Comparison of ENCODE assay signal across 1 cellular context in the genomic region with DNA sequence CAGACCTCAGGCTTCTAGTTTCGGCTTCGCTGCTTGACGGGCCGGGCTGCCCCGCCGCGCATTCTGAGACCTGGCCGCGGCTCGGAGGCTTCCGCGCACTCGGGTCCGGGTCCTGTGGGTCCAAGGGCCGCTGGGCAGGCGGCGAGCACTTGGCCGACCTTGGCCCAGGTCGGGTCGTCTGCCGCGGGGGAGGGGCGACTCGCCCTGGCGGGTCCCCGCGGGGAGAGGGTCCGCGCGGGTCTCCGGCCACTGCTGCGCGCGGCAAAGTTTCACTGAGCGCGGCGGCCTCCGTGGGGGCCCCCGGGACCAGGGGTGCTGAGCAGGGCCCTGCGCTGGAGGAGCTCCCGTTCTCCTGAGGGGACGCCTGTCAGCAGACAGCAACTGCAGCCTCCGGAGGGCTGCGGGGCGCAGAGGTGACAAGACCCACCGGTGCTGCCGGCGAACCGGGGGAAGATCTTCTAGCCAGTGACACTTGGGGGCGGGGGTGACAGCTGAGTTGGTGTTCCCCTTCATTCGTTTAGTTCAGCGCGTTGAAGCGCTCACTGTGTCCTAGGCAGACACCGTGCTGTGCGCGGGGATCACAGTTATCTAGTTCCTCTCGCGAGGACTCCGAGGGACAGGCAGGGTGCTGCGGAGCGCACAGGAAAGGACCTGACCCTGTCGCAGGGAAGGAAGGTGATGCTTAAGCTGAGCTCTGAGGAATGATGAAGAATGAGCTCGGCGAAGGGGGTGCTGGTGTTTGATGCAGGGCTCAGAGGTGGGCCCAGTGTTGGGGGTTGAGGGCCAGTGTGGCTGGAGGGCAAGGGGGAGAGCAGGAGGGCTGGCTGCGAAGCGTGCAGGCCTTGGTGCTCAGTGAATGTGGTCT.
TF ChIP-seq lines count a peak whose summit lies in the region.

No MANE protein-coding gene starts in this region.

TF ChIP-seq in GM12878, 131 proteins besides CTCF, POLR2A, EP300 and RAD21 (continues in another document):
- TF ChIP-seq, protein P1, sequence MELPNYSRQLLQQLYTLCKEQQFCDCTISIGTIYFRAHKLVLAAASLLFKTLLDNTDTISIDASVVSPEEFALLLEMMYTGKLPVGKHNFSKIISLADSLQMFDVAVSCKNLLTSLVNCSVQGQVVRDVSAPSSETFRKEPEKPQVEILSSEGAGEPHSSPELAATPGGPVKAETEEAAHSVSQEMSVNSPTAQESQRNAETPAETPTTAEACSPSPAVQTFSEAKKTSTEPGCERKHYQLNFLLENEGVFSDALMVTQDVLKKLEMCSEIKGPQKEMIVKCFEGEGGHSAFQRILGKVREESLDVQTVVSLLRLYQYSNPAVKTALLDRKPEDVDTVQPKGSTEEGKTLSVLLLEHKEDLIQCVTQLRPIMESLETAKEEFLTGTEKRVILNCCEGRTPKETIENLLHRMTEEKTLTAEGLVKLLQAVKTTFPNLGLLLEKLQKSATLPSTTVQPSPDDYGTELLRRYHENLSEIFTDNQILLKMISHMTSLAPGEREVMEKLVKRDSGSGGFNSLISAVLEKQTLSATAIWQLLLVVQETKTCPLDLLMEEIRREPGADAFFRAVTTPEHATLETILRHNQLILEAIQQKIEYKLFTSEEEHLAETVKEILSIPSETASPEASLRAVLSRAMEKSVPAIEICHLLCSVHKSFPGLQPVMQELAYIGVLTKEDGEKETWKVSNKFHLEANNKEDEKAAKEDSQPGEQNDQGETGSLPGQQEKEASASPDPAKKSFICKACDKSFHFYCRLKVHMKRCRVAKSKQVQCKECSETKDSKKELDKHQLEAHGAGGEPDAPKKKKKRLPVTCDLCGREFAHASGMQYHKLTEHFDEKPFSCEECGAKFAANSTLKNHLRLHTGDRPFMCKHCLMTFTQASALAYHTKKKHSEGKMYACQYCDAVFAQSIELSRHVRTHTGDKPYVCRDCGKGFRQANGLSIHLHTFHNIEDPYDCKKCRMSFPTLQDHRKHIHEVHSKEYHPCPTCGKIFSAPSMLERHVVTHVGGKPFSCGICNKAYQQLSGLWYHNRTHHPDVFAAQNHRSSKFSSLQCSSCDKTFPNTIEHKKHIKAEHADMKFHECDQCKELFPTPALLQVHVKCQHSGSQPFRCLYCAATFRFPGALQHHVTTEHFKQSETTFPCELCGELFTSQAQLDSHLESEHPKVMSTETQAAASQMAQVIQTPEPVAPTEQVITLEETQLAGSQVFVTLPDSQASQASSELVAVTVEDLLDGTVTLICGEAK (IDR thresholded peaks at IDR 0.05; ENCODE audit: borderline replicate concordance) = no peak
- TF ChIP-seq ATF7 (IDR thresholded peaks at IDR 0.05; ENCODE audit: low read depth) (0 out of 2 replicates have a peak, but pooled peaks have one; percentile 15), SRF (IDR thresholded peaks at IDR 0.05; ENCODE audit: low read depth in 2 of 2, low read length in 2 of 2) (no peak), MYC (IDR thresholded peaks at IDR 0.05; ENCODE audit: insufficient read depth, insufficient read length, insufficient replicate concordance, low read length, severe bottlenecking) (no peak), ZNF217 (IDR thresholded peaks at IDR 0.05) (no peak), DPF2 (IDR thresholded peaks at IDR 0.05) (peak; percentile 79), STAT1 (conservative IDR thresholded peaks at IDR 0.05) (no peak), ZNF24 (IDR thresholded peaks at IDR 0.05) (peak; percentile 30; the same call in 1 of the 2 replicates), HCFC1 (IDR thresholded peaks at IDR 0.05; ENCODE audit: low read length) (no peak), BHLHE40 (IDR thresholded peaks at IDR 0.05; ENCODE audit: borderline replicate concordance in 1 of 2, low read depth in 2 of 2, low read length in 1 of 2) (0 out of 4 replicates have a peak, but pooled peaks of 1 of the 2 experiments have one; percentile 6), ZBED1 (IDR thresholded peaks at IDR 0.05; ENCODE audit: borderline replicate concordance) (no peak), IKZF2 (IDR thresholded peaks at IDR 0.05) (no peak), SUPT20H (IDR thresholded peaks at IDR 0.05; ENCODE audit: borderline replicate concordance, control insufficient read depth, low read depth, low read length) (no peak), RFX5 (IDR thresholded peaks at IDR 0.05; ENCODE audit: low read depth, low read length) (no peak), ZNF207 (IDR thresholded peaks at IDR 0.05; ENCODE audit: borderline replicate concordance) (no peak), SP1 (IDR thresholded peaks at IDR 0.05; ENCODE audit: low read depth, low read length) (no peak), RB1 (IDR thresholded peaks at IDR 0.05; ENCODE audit: borderline replicate concordance) (no peak), SMAD5 (IDR thresholded peaks at IDR 0.05; ENCODE audit: low read depth) (peak; percentile 67; the same call in 1 of the 2 replicates), RCOR1 (conservative IDR thresholded peaks at IDR 0.05; ENCODE audit: low read depth, low read length) (no peak; the same call in 1 of the 2 replicates), SMC3 (IDR thresholded peaks at IDR 0.05; ENCODE audit: borderline replicate concordance, low read length) (no peak), FOS (IDR thresholded peaks at IDR 0.05; ENCODE audit: borderline replicate concordance, extremely low read depth, insufficient read length) (no peak), EED (IDR thresholded peaks at IDR 0.05; ENCODE audit: low read depth) (no peak), GATAD2B (conservative IDR thresholded peaks at IDR 0.05; ENCODE audit: low read depth) (peak; percentile 51), HDAC6 (IDR thresholded peaks at IDR 0.05; ENCODE audit: unreplicated experiment) (no peak)
- TF ChIP-seq, protein P2, sequence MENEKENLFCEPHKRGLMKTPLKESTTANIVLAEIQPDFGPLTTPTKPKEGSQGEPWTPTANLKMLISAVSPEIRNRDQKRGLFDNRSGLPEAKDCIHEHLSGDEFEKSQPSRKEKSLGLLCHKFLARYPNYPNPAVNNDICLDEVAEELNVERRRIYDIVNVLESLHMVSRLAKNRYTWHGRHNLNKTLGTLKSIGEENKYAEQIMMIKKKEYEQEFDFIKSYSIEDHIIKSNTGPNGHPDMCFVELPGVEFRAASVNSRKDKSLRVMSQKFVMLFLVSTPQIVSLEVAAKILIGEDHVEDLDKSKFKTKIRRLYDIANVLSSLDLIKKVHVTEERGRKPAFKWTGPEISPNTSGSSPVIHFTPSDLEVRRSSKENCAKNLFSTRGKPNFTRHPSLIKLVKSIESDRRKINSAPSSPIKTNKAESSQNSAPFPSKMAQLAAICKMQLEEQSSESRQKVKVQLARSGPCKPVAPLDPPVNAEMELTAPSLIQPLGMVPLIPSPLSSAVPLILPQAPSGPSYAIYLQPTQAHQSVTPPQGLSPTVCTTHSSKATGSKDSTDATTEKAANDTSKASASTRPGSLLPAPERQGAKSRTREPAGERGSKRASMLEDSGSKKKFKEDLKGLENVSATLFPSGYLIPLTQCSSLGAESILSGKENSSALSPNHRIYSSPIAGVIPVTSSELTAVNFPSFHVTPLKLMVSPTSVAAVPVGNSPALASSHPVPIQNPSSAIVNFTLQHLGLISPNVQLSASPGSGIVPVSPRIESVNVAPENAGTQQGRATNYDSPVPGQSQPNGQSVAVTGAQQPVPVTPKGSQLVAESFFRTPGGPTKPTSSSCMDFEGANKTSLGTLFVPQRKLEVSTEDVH (IDR thresholded peaks at IDR 0.05; ENCODE audit: low read depth, partially characterized antibody) = no peak
- TF ChIP-seq, protein P3, sequence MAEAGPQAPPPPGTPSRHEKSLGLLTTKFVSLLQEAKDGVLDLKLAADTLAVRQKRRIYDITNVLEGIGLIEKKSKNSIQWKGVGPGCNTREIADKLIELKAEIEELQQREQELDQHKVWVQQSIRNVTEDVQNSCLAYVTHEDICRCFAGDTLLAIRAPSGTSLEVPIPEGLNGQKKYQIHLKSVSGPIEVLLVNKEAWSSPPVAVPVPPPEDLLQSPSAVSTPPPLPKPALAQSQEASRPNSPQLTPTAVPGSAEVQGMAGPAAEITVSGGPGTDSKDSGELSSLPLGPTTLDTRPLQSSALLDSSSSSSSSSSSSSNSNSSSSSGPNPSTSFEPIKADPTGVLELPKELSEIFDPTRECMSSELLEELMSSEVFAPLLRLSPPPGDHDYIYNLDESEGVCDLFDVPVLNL (IDR thresholded peaks at IDR 0.05; ENCODE audit: low read depth, low read length) = no peak
- TF ChIP-seq, protein P4, sequence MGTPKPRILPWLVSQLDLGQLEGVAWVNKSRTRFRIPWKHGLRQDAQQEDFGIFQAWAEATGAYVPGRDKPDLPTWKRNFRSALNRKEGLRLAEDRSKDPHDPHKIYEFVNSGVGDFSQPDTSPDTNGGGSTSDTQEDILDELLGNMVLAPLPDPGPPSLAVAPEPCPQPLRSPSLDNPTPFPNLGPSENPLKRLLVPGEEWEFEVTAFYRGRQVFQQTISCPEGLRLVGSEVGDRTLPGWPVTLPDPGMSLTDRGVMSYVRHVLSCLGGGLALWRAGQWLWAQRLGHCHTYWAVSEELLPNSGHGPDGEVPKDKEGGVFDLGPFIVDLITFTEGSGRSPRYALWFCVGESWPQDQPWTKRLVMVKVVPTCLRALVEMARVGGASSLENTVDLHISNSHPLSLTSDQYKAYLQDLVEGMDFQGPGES (IDR thresholded peaks at IDR 0.05) = no peak
- TF ChIP-seq, protein P5, sequence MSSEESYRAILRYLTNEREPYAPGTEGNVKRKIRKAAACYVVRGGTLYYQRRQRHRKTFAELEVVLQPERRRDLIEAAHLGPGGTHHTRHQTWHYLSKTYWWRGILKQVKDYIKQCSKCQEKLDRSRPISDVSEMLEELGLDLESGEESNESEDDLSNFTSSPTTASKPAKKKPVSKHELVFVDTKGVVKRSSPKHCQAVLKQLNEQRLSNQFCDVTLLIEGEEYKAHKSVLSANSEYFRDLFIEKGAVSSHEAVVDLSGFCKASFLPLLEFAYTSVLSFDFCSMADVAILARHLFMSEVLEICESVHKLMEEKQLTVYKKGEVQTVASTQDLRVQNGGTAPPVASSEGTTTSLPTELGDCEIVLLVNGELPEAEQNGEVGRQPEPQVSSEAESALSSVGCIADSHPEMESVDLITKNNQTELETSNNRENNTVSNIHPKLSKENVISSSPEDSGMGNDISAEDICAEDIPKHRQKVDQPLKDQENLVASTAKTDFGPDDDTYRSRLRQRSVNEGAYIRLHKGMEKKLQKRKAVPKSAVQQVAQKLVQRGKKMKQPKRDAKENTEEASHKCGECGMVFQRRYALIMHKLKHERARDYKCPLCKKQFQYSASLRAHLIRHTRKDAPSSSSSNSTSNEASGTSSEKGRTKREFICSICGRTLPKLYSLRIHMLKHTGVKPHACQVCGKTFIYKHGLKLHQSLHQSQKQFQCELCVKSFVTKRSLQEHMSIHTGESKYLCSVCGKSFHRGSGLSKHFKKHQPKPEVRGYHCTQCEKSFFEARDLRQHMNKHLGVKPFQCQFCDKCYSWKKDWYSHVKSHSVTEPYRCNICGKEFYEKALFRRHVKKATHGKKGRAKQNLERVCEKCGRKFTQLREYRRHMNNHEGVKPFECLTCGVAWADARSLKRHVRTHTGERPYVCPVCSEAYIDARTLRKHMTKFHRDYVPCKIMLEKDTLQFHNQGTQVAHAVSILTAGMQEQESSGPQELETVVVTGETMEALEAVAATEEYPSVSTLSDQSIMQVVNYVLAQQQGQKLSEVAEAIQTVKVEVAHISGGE (CRISPR knock-in tag; IDR thresholded peaks at IDR 0.05) = no peak
- TF ChIP-seq, protein P6, sequence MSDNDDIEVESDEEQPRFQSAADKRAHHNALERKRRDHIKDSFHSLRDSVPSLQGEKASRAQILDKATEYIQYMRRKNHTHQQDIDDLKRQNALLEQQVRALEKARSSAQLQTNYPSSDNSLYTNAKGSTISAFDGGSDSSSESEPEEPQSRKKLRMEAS (IDR thresholded peaks at IDR 0.05; ENCODE audit: low read depth, low read length) = no peak
- TF ChIP-seq, protein P7, sequence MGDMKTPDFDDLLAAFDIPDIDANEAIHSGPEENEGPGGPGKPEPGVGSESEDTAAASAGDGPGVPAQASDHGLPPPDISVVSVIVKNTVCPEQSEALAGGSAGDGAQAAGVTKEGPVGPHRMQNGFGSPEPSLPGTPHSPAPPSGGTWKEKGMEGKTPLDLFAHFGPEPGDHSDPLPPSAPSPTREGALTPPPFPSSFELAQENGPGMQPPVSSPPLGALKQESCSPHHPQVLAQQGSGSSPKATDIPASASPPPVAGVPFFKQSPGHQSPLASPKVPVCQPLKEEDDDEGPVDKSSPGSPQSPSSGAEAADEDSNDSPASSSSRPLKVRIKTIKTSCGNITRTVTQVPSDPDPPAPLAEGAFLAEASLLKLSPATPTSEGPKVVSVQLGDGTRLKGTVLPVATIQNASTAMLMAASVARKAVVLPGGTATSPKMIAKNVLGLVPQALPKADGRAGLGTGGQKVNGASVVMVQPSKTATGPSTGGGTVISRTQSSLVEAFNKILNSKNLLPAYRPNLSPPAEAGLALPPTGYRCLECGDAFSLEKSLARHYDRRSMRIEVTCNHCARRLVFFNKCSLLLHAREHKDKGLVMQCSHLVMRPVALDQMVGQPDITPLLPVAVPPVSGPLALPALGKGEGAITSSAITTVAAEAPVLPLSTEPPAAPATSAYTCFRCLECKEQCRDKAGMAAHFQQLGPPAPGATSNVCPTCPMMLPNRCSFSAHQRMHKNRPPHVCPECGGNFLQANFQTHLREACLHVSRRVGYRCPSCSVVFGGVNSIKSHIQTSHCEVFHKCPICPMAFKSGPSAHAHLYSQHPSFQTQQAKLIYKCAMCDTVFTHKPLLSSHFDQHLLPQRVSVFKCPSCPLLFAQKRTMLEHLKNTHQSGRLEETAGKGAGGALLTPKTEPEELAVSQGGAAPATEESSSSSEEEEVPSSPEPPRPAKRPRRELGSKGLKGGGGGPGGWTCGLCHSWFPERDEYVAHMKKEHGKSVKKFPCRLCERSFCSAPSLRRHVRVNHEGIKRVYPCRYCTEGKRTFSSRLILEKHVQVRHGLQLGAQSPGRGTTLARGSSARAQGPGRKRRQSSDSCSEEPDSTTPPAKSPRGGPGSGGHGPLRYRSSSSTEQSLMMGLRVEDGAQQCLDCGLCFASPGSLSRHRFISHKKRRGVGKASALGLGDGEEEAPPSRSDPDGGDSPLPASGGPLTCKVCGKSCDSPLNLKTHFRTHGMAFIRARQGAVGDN (IDR thresholded peaks at IDR 0.05) = no peak
- TF ChIP-seq, protein P8, sequence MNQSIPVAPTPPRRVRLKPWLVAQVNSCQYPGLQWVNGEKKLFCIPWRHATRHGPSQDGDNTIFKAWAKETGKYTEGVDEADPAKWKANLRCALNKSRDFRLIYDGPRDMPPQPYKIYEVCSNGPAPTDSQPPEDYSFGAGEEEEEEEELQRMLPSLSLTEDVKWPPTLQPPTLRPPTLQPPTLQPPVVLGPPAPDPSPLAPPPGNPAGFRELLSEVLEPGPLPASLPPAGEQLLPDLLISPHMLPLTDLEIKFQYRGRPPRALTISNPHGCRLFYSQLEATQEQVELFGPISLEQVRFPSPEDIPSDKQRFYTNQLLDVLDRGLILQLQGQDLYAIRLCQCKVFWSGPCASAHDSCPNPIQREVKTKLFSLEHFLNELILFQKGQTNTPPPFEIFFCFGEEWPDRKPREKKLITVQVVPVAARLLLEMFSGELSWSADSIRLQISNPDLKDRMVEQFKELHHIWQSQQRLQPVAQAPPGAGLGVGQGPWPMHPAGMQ (IDR thresholded peaks at IDR 0.05; ENCODE audit: borderline replicate concordance) = no peak
- TF ChIP-seq, protein P9, sequence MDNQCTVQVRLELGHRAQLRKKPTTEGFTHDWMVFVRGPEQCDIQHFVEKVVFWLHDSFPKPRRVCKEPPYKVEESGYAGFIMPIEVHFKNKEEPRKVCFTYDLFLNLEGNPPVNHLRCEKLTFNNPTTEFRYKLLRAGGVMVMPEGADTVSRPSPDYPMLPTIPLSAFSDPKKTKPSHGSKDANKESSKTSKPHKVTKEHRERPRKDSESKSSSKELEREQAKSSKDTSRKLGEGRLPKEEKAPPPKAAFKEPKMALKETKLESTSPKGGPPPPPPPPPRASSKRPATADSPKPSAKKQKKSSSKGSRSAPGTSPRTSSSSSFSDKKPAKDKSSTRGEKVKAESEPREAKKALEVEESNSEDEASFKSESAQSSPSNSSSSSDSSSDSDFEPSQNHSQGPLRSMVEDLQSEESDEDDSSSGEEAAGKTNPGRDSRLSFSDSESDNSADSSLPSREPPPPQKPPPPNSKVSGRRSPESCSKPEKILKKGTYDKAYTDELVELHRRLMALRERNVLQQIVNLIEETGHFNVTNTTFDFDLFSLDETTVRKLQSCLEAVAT (IDR thresholded peaks at IDR 0.05) = peak; percentile 83
